ENCODE assay signal across 22 cellular contexts in genomic region chr1:92503926-92504750, GRCh38. TPM values are rescaled to one million over a fixed set of nuclear protein-coding genes. Genes with fewer than 3 reads are reported as not detected.
A peak's percentile ranks its signal among the peaks of the same experiment; 100 is the strongest.
DNase-seq lines count a peak whose midpoint lies in the region; ATAC-seq and TF ChIP-seq lines count a peak whose summit lies in the region.
"Had no signal": no experiment of that assay in that cellular context is flagged by ENCODE, and none has a peak within 500 bp of the region (broad histone marks: within the 10 kb centered on the region; RNA-seq: fewer than 3 reads in every experiment).

No MANE protein-coding gene starts in this region.

- H3K36me3 ChIP-seq in Caco-2 (ENCODE audit: control insufficient read depth, insufficient read depth, low read length) = no peaks in the 10 kb centered on the region
- H3K36me3 ChIP-seq: neutrophil, sigmoid colon, WERI-Rb-1 had no signal

- H3K4me3 ChIP-seq in Jurkat, Clone E6-1 (ENCODE audit: low read length) = peak overlapping the region; percentile 32
- H3K4me3 ChIP-seq in right cardiac atrium (ENCODE audit: low read length) = no peak overlapping the region
- H3K4me3 ChIP-seq in Caco-2 (ENCODE audit: low read depth, low read length) = no peak overlapping the region
- H3K4me3 ChIP-seq: coronary artery, sigmoid colon had no signal

- peak overlapping the region; percentile 1 for H3K27ac Mint-ChIP-seq in activated T-cell treated with anti-CD3 and anti-CD28 coated beads, Interleukin-2, amount 50 U/mL, for 72 hours
- H3K27ac Mint-ChIP-seq in Caco-2 (ENCODE audit: unreplicated experiment) = no peak overlapping the region

- TF ChIP-seq CTCF in Caco-2 (IDR thresholded peaks at IDR 0.05; ENCODE audit: insufficient read depth in 1 of 2, low read depth in 1 of 2, low read length in 1 of 2, severe bottlenecking in 1 of 2, unreplicated experiment in 1 of 2) = no peak

- DNase-seq in activated T-cell treated with anti-CD3 and anti-CD28 coated beads, Interleukin-2, amount 50 U/mL, for 72 hours = peak in 1 of 2 donors; percentile 19
- DNase-seq in activated T-cell treated with anti-CD3 and anti-CD28 coated beads, Interleukin-2, amount 50 U/mL, for 1 hour = no peak
- DNase-seq in Jurkat, Clone E6-1 (ENCODE audit: low read depth, low spot score) = peak; percentile 77
- DNase-seq in astrocyte of the hippocampus (ENCODE audit: low read depth, low spot score) (peak; percentile 15), right cardiac atrium (no peak), Caco-2 (no peak), anterior cingulate cortex (lab: John Stamatoyannopoulos, UW) (no peak)
- no peak for DNase-seq in stimulated activated naive CD8-positive, alpha-beta T cell treated with anti-CD3 and anti-CD28 coated beads, Interleukin-15, Interleukin-2, amounts not matched to agents 100 U/mL and 50 U/mL, for 24 hours
- DNase-seq: amygdala; H7; head of caudate nucleus; Karpas-422; kidney; mesendoderm; NCI-H187; NCI-H524 treated with DMSO at 0.1 percent for 48 hours; sigmoid colon; stimulated activated CD4-positive, alpha-beta T cell treated with anti-CD3 and anti-CD28 coated beads, Interleukin-4, amount 100 ng/mL, for 4 hours; SW 1271; WERI-Rb-1 had no signal

- H3K4me1 ChIP-seq in right cardiac atrium (ENCODE audit: control insufficient read depth, insufficient read depth, low read length) (no peaks in the 10 kb centered on the region), Caco-2 (no peaks in the 10 kb centered on the region)
- H3K4me1 ChIP-seq: sigmoid colon had no signal

- H3K4me3 Mint-ChIP-seq in activated T-cell treated with anti-CD3 and anti-CD28 coated beads, Interleukin-2, amount 50 U/mL, for 72 hours = no peak overlapping the region
- H3K4me3 Mint-ChIP-seq in Caco-2 (ENCODE audit: unreplicated experiment) = no peak overlapping the region

- POLR2A ChIA-PET in Caco-2 (lab: Charles Lee) = no interaction called here

- H3K27me3 ChIP-seq in right cardiac atrium (ENCODE audit: control insufficient read depth, insufficient read depth) (no peaks in the 10 kb centered on the region), Caco-2 (replicated peaks; ENCODE audit: control insufficient read depth, insufficient read depth, low read length) (no peaks in the 10 kb centered on the region)
- H3K27me3 ChIP-seq: neutrophil, sigmoid colon had no signal

- ATAC-seq in activated T-cell treated with anti-CD3 and anti-CD28 coated beads, Interleukin-2, amount 50 U/mL, for 72 hours (replicated peaks in 1 of 2) = peak; percentile 60 to 68
- ATAC-seq in stimulated activated naive CD8-positive, alpha-beta T cell treated with anti-CD3 and anti-CD28 coated beads, Interleukin-15, Interleukin-2, amounts not matched to agents 100 U/mL and 50 U/mL, for 24 hours = peak; percentile 34
- ATAC-seq in right cardiac atrium = no peak

- no TSS peak for BruUV-seq in Caco-2 (replicated peaks; lab: Mats Ljungman, UMichigan)

- H3K4me1 Mint-ChIP-seq in activated T-cell treated with anti-CD3 and anti-CD28 coated beads, Interleukin-2, amount 50 U/mL, for 72 hours (ENCODE audit: low read depth) = peaks cover 45% of the 10 kb centered on the region
- no peaks in the 10 kb centered on the region for H3K4me1 Mint-ChIP-seq in Caco-2 (ENCODE audit: low read depth, unreplicated experiment)

- intact Hi-C loops in right cardiac atrium (cut with DNase I) = no loop called here
- intact Hi-C loops in Caco-2 (cut with micrococcal nuclease; ENCODE audit: unreplicated experiment) = no loop called here

- CTCF ChIA-PET in Caco-2 (lab: Charles Lee) = no interaction called here

- H3K9me3 ChIP-seq in right cardiac atrium (ENCODE audit: control insufficient read depth, low read length) = no peaks in the 10 kb centered on the region
- H3K9me3 ChIP-seq in Caco-2 = no peaks in the 10 kb centered on the region
- H3K9me3 ChIP-seq: neutrophil, sigmoid colon had no signal

- no peaks in the 10 kb centered on the region for H3K27me3 Mint-ChIP-seq in activated T-cell treated with anti-CD3 and anti-CD28 coated beads, Interleukin-2, amount 50 U/mL, for 72 hours (ENCODE audit: low read depth)
- no peaks in the 10 kb centered on the region for H3K27me3 Mint-ChIP-seq in Caco-2 (ENCODE audit: insufficient read depth, unreplicated experiment)

- no peak overlapping the region for H3K27ac ChIP-seq in right cardiac atrium (ENCODE audit: low read length)
- H3K27ac ChIP-seq: coronary artery, neutrophil, sigmoid colon, WERI-Rb-1 had no signal

- H3K36me3 Mint-ChIP-seq in activated T-cell treated with anti-CD3 and anti-CD28 coated beads, Interleukin-2, amount 50 U/mL, for 72 hours (ENCODE audit: insufficient read depth in 2 of 2) = peaks cover 0 to 5% of the 10 kb centered on the region in 2 donors
- H3K36me3 Mint-ChIP-seq in Caco-2 (ENCODE audit: insufficient read depth, unreplicated experiment) = peaks cover 6% of the 10 kb centered on the region

- H3K9me3 Mint-ChIP-seq in activated T-cell treated with anti-CD3 and anti-CD28 coated beads, Interleukin-2, amount 50 U/mL, for 72 hours = no peaks in the 10 kb centered on the region
- H3K9me3 Mint-ChIP-seq in Caco-2 (ENCODE audit: unreplicated experiment) = no peaks in the 10 kb centered on the region

- WGBS in right cardiac atrium = 61% methylated on average over 11 of the region's 11 CpGs

RNA-seq across cellular contexts. Expression of gene GFI1, which starts 17.4 kb away (rescaled TPM):
- 100 to 1,000 TPM in 1 of 2 donors, 10 to 100 TPM in 1; 96.5 to 117 TPM for total RNA-seq in activated T-cell treated with anti-CD3 and anti-CD28 coated beads, Interleukin-2, amount 50 U/mL, for 72 hours
- 16.7 TPM for polyA plus RNA-seq in Jurkat, Clone E6-1 (2012; ENCODE audit: insufficient read depth, insufficient read length)
- total RNA-seq in right cardiac atrium = under 1 TPM in 3 of 4 donors, not detected in 1; 0.29 to 0.59 (median 0.45) TPM
- polyA plus RNA-seq in right cardiac atrium = 0.18 TPM
- 0.93 and 1.8 TPM in 2 replicates for total RNA-seq in Caco-2 (2022)

Comparison
In these comparisons a context has a peak if more than half of its experiments do, and no peak if none do; other contexts are left out.
1. ATAC-seq: peak in activated T-cell treated with anti-CD3 and anti-CD28 coated beads, Interleukin-2, amount 50 U/mL, for 72 hours (2 of 2) and stimulated activated naive CD8-positive, alpha-beta T cell treated with anti-CD3 and anti-CD28 coated beads, Interleukin-15, Interleukin-2, amounts not matched to agents 100 U/mL and 50 U/mL, for 24 hours (single experiment); none in right cardiac atrium (0 of 2).
2. DNase-seq: peak in Jurkat, Clone E6-1 (single experiment) and astrocyte of the hippocampus (single experiment); none in activated T-cell treated with anti-CD3 and anti-CD28 coated beads, Interleukin-2, amount 50 U/mL, for 1 hour (single experiment), stimulated activated naive CD8-positive, alpha-beta T cell treated with anti-CD3 and anti-CD28 coated beads, Interleukin-15, Interleukin-2, amounts not matched to agents 100 U/mL and 50 U/mL, for 24 hours (single experiment), right cardiac atrium (0 of 3), Caco-2 (0 of 2) and anterior cingulate cortex (0 of 58).
3. RNA of gene GFI1, which starts 17.4 kb away (total RNA-seq): 96.5 to 117 TPM in activated T-cell treated with anti-CD3 and anti-CD28 coated beads, Interleukin-2, amount 50 U/mL, for 72 hours; 0.93 to 1.8 TPM in Caco-2 and 0.29 to 0.59 TPM in right cardiac atrium; every median in the first group is over 10 times any median in the second.